In the genomic region with DNA sequence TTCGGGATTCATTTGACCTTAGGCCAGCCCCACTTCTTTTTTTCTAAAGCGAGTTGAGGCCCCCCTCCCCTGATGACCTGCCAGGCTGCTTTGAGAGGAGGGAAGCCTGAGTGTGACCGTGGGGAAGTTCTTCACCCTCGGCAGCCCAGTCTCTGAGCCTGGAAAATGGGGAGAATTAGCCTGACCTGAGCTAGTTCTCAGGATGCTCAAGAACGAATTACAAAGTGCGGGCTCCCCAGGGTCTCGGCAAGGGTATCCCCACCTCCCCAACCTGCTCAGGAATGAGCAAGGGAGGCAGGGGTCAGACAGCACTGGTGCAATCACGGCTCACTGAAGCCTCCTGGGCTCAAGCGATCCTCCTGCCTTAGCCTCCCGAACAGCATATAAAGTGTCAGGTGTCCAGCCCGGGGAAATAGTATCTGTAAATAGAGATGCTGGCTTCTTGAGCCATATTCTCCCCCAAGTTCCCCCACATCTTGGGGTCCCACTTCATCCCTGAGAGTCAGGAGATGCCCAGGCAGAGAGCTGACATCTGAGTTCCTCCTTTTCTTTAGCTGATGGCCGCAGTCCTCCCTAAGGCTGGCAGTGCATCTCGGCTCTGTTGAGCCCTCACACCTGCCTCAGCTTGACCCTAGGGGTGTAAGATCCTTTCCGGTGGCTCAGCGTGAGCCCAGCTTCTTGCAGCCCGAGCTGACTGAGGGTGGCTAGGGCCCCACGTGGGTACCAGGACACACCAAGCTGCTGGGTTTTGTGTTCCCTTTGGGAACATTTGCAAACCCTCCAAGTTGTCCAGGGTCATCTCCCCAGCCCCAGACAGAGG, we compare ENCODE assay signal across 18 cellular contexts. TPM values are rescaled to one million over a fixed set of nuclear protein-coding genes. Genes with fewer than 3 reads are reported as not detected.
DNase-seq lines count a peak whose midpoint lies in the region; ATAC-seq, FAIRE-seq and TF ChIP-seq lines count a peak whose summit lies in the region.
"Had no signal": no experiment of that assay in that cellular context is flagged by ENCODE, and none has a peak within 500 bp of the region (broad histone marks: within the 10 kb centered on the region; RNA-seq: fewer than 3 reads in every experiment).

No MANE protein-coding gene starts in this region.

- no peaks in the 10 kb centered on the region for H3K36me3 Mint-ChIP-seq in activated CD8-positive, alpha-beta memory T cell treated with anti-CD3 and anti-CD28 coated beads, Interleukin-2, amount 10 ng/mL, durations not matched to agents 7 days and 5 days
- no peaks in the 10 kb centered on the region for H3K36me3 Mint-ChIP-seq in natural killer cell treated with Interleukin-12 subunit alpha and Interleukin-12 subunit beta and Interleukin-15 and Interleukin-18, amount 100 ng/mL, for 72 hours
- no peaks in the 10 kb centered on the region for H3K36me3 Mint-ChIP-seq in natural killer cell
- H3K36me3 Mint-ChIP-seq: CD14-positive monocyte had no signal

- no peaks in the 10 kb centered on the region for H3K9me3 ChIP-seq in kidney (ENCODE audit: control insufficient read depth in 1 of 2, low read length in 2 of 2)
- H3K9me3 ChIP-seq in aorta (ENCODE audit: control insufficient read depth, low read length), result no peaks in the 10 kb centered on the region

- H3K27ac Mint-ChIP-seq in activated CD8-positive, alpha-beta memory T cell treated with anti-CD3 and anti-CD28 coated beads, Interleukin-2, amount 10 ng/mL, durations not matched to agents 7 days and 5 days, result no peak overlapping the region
- H3K27ac Mint-ChIP-seq in natural killer cell treated with Interleukin-12 subunit alpha and Interleukin-12 subunit beta and Interleukin-15 and Interleukin-18, amount 100 ng/mL, for 72 hours, result no peak overlapping the region
- no peak overlapping the region for H3K27ac Mint-ChIP-seq in natural killer cell
- H3K27ac Mint-ChIP-seq: CD14-positive monocyte had no signal

- H3K27ac ChIP-seq in kidney (ENCODE audit: low read depth in 2 of 2, low read length in 2 of 2) (peak overlapping the region in 1 of 2 donors; percentile 28), aorta (ENCODE audit: low read depth in 1 of 2, low read length in 2 of 2) (no peak overlapping the region)
- H3K27ac ChIP-seq: HL-60 had no signal

- WGBS in aorta, 2 donors, result 70 to 73% methylated on average over 17 of the region's 17 CpGs

- H3K27me3 ChIP-seq in aorta (ENCODE audit: control insufficient read depth in 1 of 2, insufficient read depth in 2 of 2, low read length in 1 of 2), result no peaks in the 10 kb centered on the region

- H3K9ac ChIP-seq in kidney (ENCODE audit: low read length in 2 of 2), result peak overlapping the region in 1 of 2 donors; percentile 46

- no peaks in the 10 kb centered on the region for H3K9me3 Mint-ChIP-seq in activated CD8-positive, alpha-beta memory T cell treated with anti-CD3 and anti-CD28 coated beads, Interleukin-2, amount 10 ng/mL, durations not matched to agents 7 days and 5 days (ENCODE audit: low read depth)
- H3K9me3 Mint-ChIP-seq in natural killer cell treated with Interleukin-12 subunit alpha and Interleukin-12 subunit beta and Interleukin-15 and Interleukin-18, amount 100 ng/mL, for 72 hours, result no peaks in the 10 kb centered on the region
- H3K9me3 Mint-ChIP-seq in natural killer cell, result no peaks in the 10 kb centered on the region

- peaks cover 0 to 4% of the 10 kb centered on the region in 2 donors for H3K4me1 ChIP-seq in kidney (ENCODE audit: control insufficient read depth in 1 of 2, insufficient read depth in 1 of 2, low read depth in 1 of 2, low read length in 2 of 2)
- H3K4me1 ChIP-seq in aorta (ENCODE audit: control insufficient read depth in 1 of 2, insufficient read depth in 2 of 2, low read length in 2 of 2), result no peaks in the 10 kb centered on the region

- no peak for FAIRE-seq in kidney (lab: Jason Lieb, UNC)
- FAIRE-seq: GM18507 had no signal

- DNase-seq in activated CD8-positive, alpha-beta memory T cell treated with anti-CD3 and anti-CD28 coated beads, Interleukin-2, amount 50 U/mL, for 48 hours, result peak; percentile 42
- DNase-seq in activated CD8-positive, alpha-beta memory T cell treated with anti-CD3 and anti-CD28 coated beads, Interleukin-2, amount 10 ng/mL, durations not matched to agents 7 days and 5 days, result no peak
- peak; percentile 49 for DNase-seq in natural killer cell treated with Interleukin-12 subunit alpha and Interleukin-12 subunit beta and Interleukin-15 and Interleukin-18, amount 100 ng/mL, for 72 hours (ENCODE audit: low spot score)
- DNase-seq in natural killer cell (no peak), kidney (peak; percentile 36), aorta (peak; percentile 24 to 37), globus pallidus (ENCODE audit: low spot score) (no peak), kidney glomerular epithelial cell (lab: John Stamatoyannopoulos, UW) (no peak)
- DNase-seq: COR-L47, NCI-H146, NCI-H2107, NCI-H226, NCI-H526 treated with DMSO at 0.1 percent for 48 hours, RPMI8226 had no signal

- intact Hi-C loops in natural killer cell (cut with micrococcal nuclease), result no loop called here
- intact Hi-C loops in kidney (cut with DNase I), result no loop called here
- intact Hi-C loops in aorta (cut with DNase I), result no loop called here

- peak overlapping the region; percentile 38 to 47 for H3K4me3 ChIP-seq in kidney (ENCODE audit: low read length in 2 of 2)
- H3K4me3 ChIP-seq in aorta (ENCODE audit: low read length in 2 of 2), result no peak overlapping the region

- H3K4me1 Mint-ChIP-seq in activated CD8-positive, alpha-beta memory T cell treated with anti-CD3 and anti-CD28 coated beads, Interleukin-2, amount 10 ng/mL, durations not matched to agents 7 days and 5 days, result peaks cover under 1% of the 10 kb centered on the region
- H3K4me1 Mint-ChIP-seq in natural killer cell treated with Interleukin-12 subunit alpha and Interleukin-12 subunit beta and Interleukin-15 and Interleukin-18, amount 100 ng/mL, for 72 hours (ENCODE audit: low read depth in 2 of 2), result no peaks in the 10 kb centered on the region
- no peaks in the 10 kb centered on the region for H3K4me1 Mint-ChIP-seq in natural killer cell

- TF ChIP-seq CTCF in natural killer cell (IDR thresholded peaks at IDR 0.05) (no peak), kidney (IDR thresholded peaks at IDR 0.05; ENCODE audit: borderline replicate concordance, extremely low read depth, insufficient read depth) (no peak)

- H3K4me3 Mint-ChIP-seq in activated CD8-positive, alpha-beta memory T cell treated with anti-CD3 and anti-CD28 coated beads, Interleukin-2, amount 10 ng/mL, durations not matched to agents 7 days and 5 days, result no peak overlapping the region
- H3K4me3 Mint-ChIP-seq in natural killer cell treated with Interleukin-12 subunit alpha and Interleukin-12 subunit beta and Interleukin-15 and Interleukin-18, amount 100 ng/mL, for 72 hours, result no peak overlapping the region
- no peak overlapping the region for H3K4me3 Mint-ChIP-seq in natural killer cell

- H3K27me3 Mint-ChIP-seq in activated CD8-positive, alpha-beta memory T cell treated with anti-CD3 and anti-CD28 coated beads, Interleukin-2, amount 10 ng/mL, durations not matched to agents 7 days and 5 days, result peaks cover 34% of the 10 kb centered on the region
- H3K27me3 Mint-ChIP-seq in natural killer cell treated with Interleukin-12 subunit alpha and Interleukin-12 subunit beta and Interleukin-15 and Interleukin-18, amount 100 ng/mL, for 72 hours, result peaks cover 3 to 7% of the 10 kb centered on the region in 2 donors
- H3K27me3 Mint-ChIP-seq in natural killer cell (ENCODE audit: low read depth in 2 of 2), result peaks cover 9 to 16% of the 10 kb centered on the region in 2 donors

- CTCF ChIA-PET in activated CD8-positive, alpha-beta memory T cell treated with anti-CD3 and anti-CD28 coated beads, Interleukin-2, amount 10 ng/mL, durations not matched to agents 7 days and 5 days (lab: Charles Lee), result interaction anchor here (0.9 to 1.3 kb wide), 4 partner anchors 13 to 109 kb away, joined by 3 to 4 read pairs (median 3); no protein-coding TSS in a partner anchor

- H3K36me3 ChIP-seq in kidney (ENCODE audit: control insufficient read depth in 1 of 2, insufficient read depth in 2 of 2, low read length in 2 of 2), result no peaks in the 10 kb centered on the region
- H3K36me3 ChIP-seq in aorta (ENCODE audit: control insufficient read depth in 1 of 2, insufficient read depth in 2 of 2, low read length in 1 of 2), result no peaks in the 10 kb centered on the region

- ATAC-seq in activated CD8-positive, alpha-beta memory T cell treated with anti-CD3 and anti-CD28 coated beads, Interleukin-2, amount 10 ng/mL, durations not matched to agents 7 days and 5 days, result no peak
- no peak for ATAC-seq in natural killer cell treated with Interleukin-12 subunit alpha and Interleukin-12 subunit beta and Interleukin-15 and Interleukin-18, amount 100 ng/mL, for 72 hours
- ATAC-seq in natural killer cell (no peak), aorta (ENCODE audit: low FRiP score) (no peak)

RNA-seq across cellular contexts. Expression of a gene that starts 1.6 kb away (rescaled TPM):
- total RNA-seq in activated CD8-positive, alpha-beta memory T cell treated with anti-CD3 and anti-CD28 coated beads, Interleukin-2, amount 10 ng/mL, durations not matched to agents 7 days and 5 days, result under 1 TPM in 1 of 2 experiments, not detected in 1; 0.09 TPM
- not detected for total RNA-seq in natural killer cell treated with Interleukin-12 subunit alpha and Interleukin-12 subunit beta and Interleukin-15 and Interleukin-18, amount 100 ng/mL, for 72 hours
- total RNA-seq in natural killer cell, result not detected
- total RNA-seq in kidney, result 4.7 TPM
- 81.4 TPM for polyA plus RNA-seq in kidney (ENCODE audit: insufficient read depth, low read depth, low replicate concordance)
- not detected for total RNA-seq in aorta
- polyA plus RNA-seq in aorta, result not detected
- total RNA-seq: OCI-LY7 had no signal
- polyA plus RNA-seq: CD14-positive monocyte had no signal

RNA-seq across cellular contexts. Expression of a gene that starts 25.0 kb away (rescaled TPM):
- total RNA-seq in activated CD8-positive, alpha-beta memory T cell treated with anti-CD3 and anti-CD28 coated beads, Interleukin-2, amount 10 ng/mL, durations not matched to agents 7 days and 5 days, result not detected
- not detected for total RNA-seq in natural killer cell treated with Interleukin-12 subunit alpha and Interleukin-12 subunit beta and Interleukin-15 and Interleukin-18, amount 100 ng/mL, for 72 hours
- total RNA-seq in natural killer cell (1 to 10 TPM in 1 of 3 donors, under 1 TPM in 2; 0.66 to 1.1 (median 0.97) TPM), kidney (1.5 TPM), aorta (1 to 10 TPM; 4.3 to 4.9 TPM)
- polyA plus RNA-seq in kidney (ENCODE audit: insufficient read depth, low read depth, low replicate concordance) (5.5 TPM), aorta (1 to 10 TPM in 1 of 2 donors, not detected in 1; 3.0 TPM)
- polyA plus RNA-seq: CD14-positive monocyte had no signal

RNA-seq across cellular contexts. Expression of a gene that starts 39.2 kb away (rescaled TPM):
- 1 to 10 TPM in 1 of 2 experiments, under 1 TPM in 1; 0.93 to 1.1 TPM for total RNA-seq in activated CD8-positive, alpha-beta memory T cell treated with anti-CD3 and anti-CD28 coated beads, Interleukin-2, amount 10 ng/mL, durations not matched to agents 7 days and 5 days
- 1 to 10 TPM; 2.3 to 4.1 TPM for total RNA-seq in natural killer cell treated with Interleukin-12 subunit alpha and Interleukin-12 subunit beta and Interleukin-15 and Interleukin-18, amount 100 ng/mL, for 72 hours
- total RNA-seq in natural killer cell, result 1 to 10 TPM in 2 of 3 donors, under 1 TPM in 1; 0.77 to 2.5 (median 1.4) TPM
- total RNA-seq in kidney, result 110 TPM
- 79.7 TPM for polyA plus RNA-seq in kidney (ENCODE audit: insufficient read depth, low read depth, low replicate concordance)
- total RNA-seq in aorta, result 10 to 100 TPM; 16.2 to 26.7 TPM
- polyA plus RNA-seq in aorta, result 10 to 100 TPM; 13.9 to 14.7 TPM
- total RNA-seq: OCI-LY7 had no signal

RNA-seq across cellular contexts. Expression of a gene that starts 49.6 kb away (rescaled TPM):
- 10 to 100 TPM; 17.5 to 24.7 TPM for total RNA-seq in activated CD8-positive, alpha-beta memory T cell treated with anti-CD3 and anti-CD28 coated beads, Interleukin-2, amount 10 ng/mL, durations not matched to agents 7 days and 5 days
- total RNA-seq in natural killer cell treated with Interleukin-12 subunit alpha and Interleukin-12 subunit beta and Interleukin-15 and Interleukin-18, amount 100 ng/mL, for 72 hours, result 10 to 100 TPM; 16.4 to 30.7 TPM
- total RNA-seq in natural killer cell (10 to 100 TPM in 2 of 3 donors, 1 to 10 TPM in 1; 9.0 to 17.2 (median 12.5) TPM), kidney (14.6 TPM), aorta (10 to 100 TPM; 13.5 to 13.6 TPM)
- polyA plus RNA-seq in kidney (ENCODE audit: insufficient read depth, low read depth, low replicate concordance) (35.4 TPM), aorta (10 to 100 TPM; 28.8 to 40.3 TPM)

Comparison
In these comparisons a context has a peak if more than half of its experiments do, and no peak if none do; other contexts are left out.
1. DNase-seq: peak in activated CD8-positive, alpha-beta memory T cell treated with anti-CD3 and anti-CD28 coated beads, Interleukin-2, amount 50 U/mL, for 48 hours (single experiment), natural killer cell treated with Interleukin-12 subunit alpha and Interleukin-12 subunit beta and Interleukin-15 and Interleukin-18, amount 100 ng/mL, for 72 hours (single experiment), kidney (single experiment) and aorta (2 of 2); none in activated CD8-positive, alpha-beta memory T cell treated with anti-CD3 and anti-CD28 coated beads, Interleukin-2, amount 10 ng/mL, durations not matched to agents 7 days and 5 days (single experiment), natural killer cell (single experiment), globus pallidus (single experiment) and kidney glomerular epithelial cell (single experiment).
2. H3K4me3 ChIP-seq: peak in kidney (2 of 2); none in aorta (0 of 2).